Comparison of ENCODE assay signal across 8 cellular contexts in genomic region chr6:16684896-16685554, GRCh38.
A peak's percentile ranks its signal among the peaks of the same experiment; 100 is the strongest.
DNase-seq lines count a peak whose midpoint lies in the region; ATAC-seq and TF ChIP-seq lines count a peak whose summit lies in the region.

No MANE protein-coding gene starts in this region.

- TF ChIP-seq POLR2A in vagina (IDR thresholded peaks at IDR 0.05): no peak
- TF ChIP-seq POLR2A in testis (IDR thresholded peaks at IDR 0.05): no peak
- TF ChIP-seq POLR2A in uterus (IDR thresholded peaks at IDR 0.05): no peak

- H3K27me3 ChIP-seq in vagina (no peaks in the 10 kb centered on the region), testis (no peaks in the 10 kb centered on the region), uterus (no peaks in the 10 kb centered on the region)

- H3K4me1 ChIP-seq in vagina (peaks cover 75% of the 10 kb centered on the region), testis (peaks cover 5% of the 10 kb centered on the region), uterus (peaks cover 0 to 5% of the 10 kb centered on the region in 2 donors)

- no peaks in the 10 kb centered on the region for H3K9me3 ChIP-seq in vagina
- no peaks in the 10 kb centered on the region for H3K9me3 ChIP-seq in testis
- H3K9me3 ChIP-seq in uterus: no peaks in the 10 kb centered on the region

- H3K9me3 Mint-ChIP-seq in stimulated activated naive B cell treated with anti-CD40 and anti-IgM and Interleukin-4, amounts not matched to agents 10 μg/mL and 1 μg/mL and 100 μg/mL, for 72 hours: no peaks in the 10 kb centered on the region

- H3K4me3 ChIP-seq in GM12864 (ENCODE audit: low read depth, low read length) (no peak overlapping the region), fibroblast of mammary gland (ENCODE audit: control insufficient read depth, low read depth, low read length) (no peak overlapping the region), vagina (no peak overlapping the region), testis (no peak overlapping the region), uterus (no peak overlapping the region)

- H3K36me3 ChIP-seq in vagina: no peaks in the 10 kb centered on the region
- H3K36me3 ChIP-seq in testis (ENCODE audit: low read depth, missing control alignments): no peaks in the 10 kb centered on the region
- H3K36me3 ChIP-seq in uterus: no peaks in the 10 kb centered on the region

- H3K27ac ChIP-seq in vagina (no peak overlapping the region), testis (no peak overlapping the region), uterus (no peak overlapping the region)

- peaks cover 35 to 80% of the 10 kb centered on the region in 2 donors for H3K4me1 Mint-ChIP-seq in stimulated activated naive B cell treated with anti-CD40 and anti-IgM and Interleukin-4, amounts not matched to agents 10 μg/mL and 1 μg/mL and 100 μg/mL, for 72 hours

- intact Hi-C loops in vagina (cut with DNase I) (no loop called here), testis (cut with DNase I; ENCODE audit: low total_unique reads) (no loop called here), uterus (cut with DNase I; ENCODE audit: low total_unique reads) (no loop called here)

- peak overlapping the region; percentile 55 to 63 for H3K4me3 Mint-ChIP-seq in stimulated activated naive B cell treated with anti-CD40 and anti-IgM and Interleukin-4, amounts not matched to agents 10 μg/mL and 1 μg/mL and 100 μg/mL, for 72 hours

- H3K27me3 Mint-ChIP-seq in stimulated activated naive B cell treated with anti-CD40 and anti-IgM and Interleukin-4, amounts not matched to agents 10 μg/mL and 1 μg/mL and 100 μg/mL, for 72 hours: no peaks in the 10 kb centered on the region

- TF ChIP-seq CTCF in GM12864 (IDR thresholded peaks at IDR 0.05; ENCODE audit: low read depth, low read length, missing control alignments) (no peak), fibroblast of mammary gland (conservative IDR thresholded peaks at IDR 0.05; ENCODE audit: control insufficient read depth, insufficient read depth, low read depth, low read length) (no peak), vagina (IDR thresholded peaks at IDR 0.05) (no peak), testis (IDR thresholded peaks at IDR 0.05) (no peak), uterus (IDR thresholded peaks at IDR 0.05) (no peak)

- ATAC-seq in HG03045 (IDR thresholded peaks at IDR 0.05; ENCODE audit: unreplicated experiment): peak; percentile 58
- peak; percentile 84 to 87 for ATAC-seq in stimulated activated naive B cell treated with anti-CD40 and anti-IgM and Interleukin-4, amounts not matched to agents 10 μg/mL and 1 μg/mL and 100 μg/mL, for 72 hours (replicated peaks)

- H3K27ac Mint-ChIP-seq in stimulated activated naive B cell treated with anti-CD40 and anti-IgM and Interleukin-4, amounts not matched to agents 10 μg/mL and 1 μg/mL and 100 μg/mL, for 72 hours: peak overlapping the region; percentile 88

- WGBS in testis, 2 donors: 84 to 88% methylated on average over 7 of the region's 7 CpGs

- H3K36me3 Mint-ChIP-seq in stimulated activated naive B cell treated with anti-CD40 and anti-IgM and Interleukin-4, amounts not matched to agents 10 μg/mL and 1 μg/mL and 100 μg/mL, for 72 hours: peaks cover 20 to 40% of the 10 kb centered on the region in 2 donors

- peak; percentile 46 for DNase-seq in GM12864 (ENCODE audit: low read depth)
- DNase-seq in activated CD4-positive, alpha-beta T cell treated with anti-CD3 and anti-CD28 coated beads, Interleukin-2, amount 50 U/mL, for 48 hours: peak; percentile 89 to 94
- peak; percentile 88 for DNase-seq in fibroblast of mammary gland (ENCODE audit: low read depth)
- peak; percentile 87 for DNase-seq in stimulated activated naive B cell treated with anti-CD40 and anti-IgM and Interleukin-4, amounts not matched to agents 10 μg/mL and 1 μg/mL and 100 μg/mL, for 72 hours
- no peak for DNase-seq in vagina (ENCODE audit: extremely low spot score in 2 of 2)
- DNase-seq in testis: no peak
- DNase-seq in uterus: no peak

Comparison
In these comparisons a context has a peak if more than half of its experiments do, and no peak if none do; other contexts are left out.
1. DNase-seq: peak in GM12864 (single experiment), activated CD4-positive, alpha-beta T cell treated with anti-CD3 and anti-CD28 coated beads, Interleukin-2, amount 50 U/mL, for 48 hours (2 of 2), fibroblast of mammary gland (single experiment) and stimulated activated naive B cell treated with anti-CD40 and anti-IgM and Interleukin-4, amounts not matched to agents 10 μg/mL and 1 μg/mL and 100 μg/mL, for 72 hours (single experiment); none in vagina (0 of 2), testis (single experiment) and uterus (0 of 2).